In the genomic region with DNA sequence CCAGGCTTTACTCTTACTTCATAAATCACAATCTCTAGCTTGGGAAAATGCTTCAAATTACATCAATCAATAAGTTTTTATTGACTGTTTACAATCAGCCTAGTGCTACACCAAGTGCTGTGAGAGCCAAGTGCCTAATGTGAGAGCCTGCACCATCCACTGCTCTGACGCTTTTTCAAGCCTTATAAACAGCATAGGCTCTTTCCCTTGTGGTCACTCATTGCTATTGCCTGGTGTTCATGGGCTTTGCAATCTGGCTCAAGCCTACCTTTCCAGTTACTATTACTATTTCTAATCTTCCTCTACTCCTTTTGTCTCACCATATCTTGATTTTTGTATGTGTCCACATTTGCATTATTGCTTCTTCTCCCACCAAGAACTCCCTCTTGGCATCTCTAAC, we compare ENCODE assay signal across 17 cellular contexts.
DNase-seq lines count a peak whose midpoint lies in the region; ATAC-seq, FAIRE-seq and TF ChIP-seq lines count a peak whose summit lies in the region.
"Had no signal": no experiment of that assay in that cellular context is flagged by ENCODE, and none has a peak within 500 bp of the region (broad histone marks: within the 10 kb centered on the region; RNA-seq: fewer than 3 reads in every experiment).

No MANE protein-coding gene starts in this region.

- no peaks in the 10 kb centered on the region for H3K9me3 ChIP-seq in endodermal cell (ENCODE audit: control insufficient read depth, low read length)
- no peaks in the 10 kb centered on the region for H3K9me3 ChIP-seq in pancreas
- H3K9me3 ChIP-seq: BLaER1 treated with 17β-estradiol and CSF1 and Interleukin-3, amounts not matched to agents 10 nM and 100 nM; MG63; SJCRH30 had no signal

- H3K4me3 Mint-ChIP-seq in HFFc6 (no peak overlapping the region), endodermal cell (no peak overlapping the region)
- H3K4me3 Mint-ChIP-seq: CD8-positive, alpha-beta memory T cell had no signal

- H3K4me1 ChIP-seq in endodermal cell (ENCODE audit: control insufficient read depth, insufficient read depth, low read length) (no peaks in the 10 kb centered on the region), pancreas (no peaks in the 10 kb centered on the region)
- H3K4me1 ChIP-seq: SJCRH30 had no signal

- H3K9ac ChIP-seq in endodermal cell (ENCODE audit: extremely low read depth, low read length, poor library complexity, severe bottlenecking), result no peak overlapping the region
- H3K9ac ChIP-seq: BLaER1 treated with 17β-estradiol and CSF1 and Interleukin-3, amounts not matched to agents 10 nM and 100 nM had no signal

- FAIRE-seq in GM12891 (lab: Jason Lieb, UNC) (peak; percentile 63), pancreas (lab: Jason Lieb, UNC) (no peak)
- FAIRE-seq: H54 had no signal

- DNase-seq in GM12891 (ENCODE audit: insufficient read length, low spot score) (no peak), HFFc6 (no peak), endodermal cell (no peak), iPS-NIHi7 (ENCODE audit: extremely low spot score) (peak; percentile 16), GF-D8 (lab: John Stamatoyannopoulos, UW) (no peak), NCI-H1105 treated with DMSO at 0.1 percent for 48 hours (lab: John Stamatoyannopoulos, UW) (no peak), pancreas (no peak)
- DNase-seq: CD8-positive, alpha-beta memory T cell; Kasumi-1; MG63; NCI-H1092; NCI-H2081 treated with DMSO at 0.1 percent for 48 hours; SJCRH30 had no signal

- H3K36me3 ChIP-seq in endodermal cell (ENCODE audit: control insufficient read depth, insufficient read depth, low read length) (no peaks in the 10 kb centered on the region), pancreas (no peaks in the 10 kb centered on the region)
- H3K36me3 ChIP-seq: MG63, SJCRH30 had no signal

- no peak for TF ChIP-seq POLR2A in GM12891 (IDR thresholded peaks at IDR 0.05; ENCODE audit: low read depth, low read length)

- ATAC-seq in HG03196 (IDR thresholded peaks at IDR 0.05; ENCODE audit: unreplicated experiment), result no peak
- ATAC-seq in pancreas, result no peak
- ATAC-seq: Panc1 had no signal

- H3K27me3 Mint-ChIP-seq in HFFc6 (ENCODE audit: insufficient read depth), result no peaks in the 10 kb centered on the region
- H3K27me3 Mint-ChIP-seq in endodermal cell (ENCODE audit: insufficient read depth), result no peaks in the 10 kb centered on the region
- H3K27me3 Mint-ChIP-seq: CD8-positive, alpha-beta memory T cell had no signal

- H3K36me3 Mint-ChIP-seq in HFFc6 (ENCODE audit: low read depth) (peaks cover 16% of the 10 kb centered on the region; the same call in 1 of the 2 replicates), endodermal cell (ENCODE audit: low read depth) (no peaks in the 10 kb centered on the region)

- H3K27me3 ChIP-seq in endodermal cell (ENCODE audit: control insufficient read depth, insufficient read depth, low read length, poor library complexity, severe bottlenecking) (no peaks in the 10 kb centered on the region), pancreas (no peaks in the 10 kb centered on the region)
- H3K27me3 ChIP-seq: BLaER1 treated with 17β-estradiol and CSF1 and Interleukin-3, amounts not matched to agents 10 nM and 100 nM; MG63; SJCRH30 had no signal

- TF ChIP-seq CTCF in HFFc6 (IDR thresholded peaks at IDR 0.05), result peak; percentile 23; the same call in 1 of the 2 replicates
- peak; percentile 69 for TF ChIP-seq CTCF in endodermal cell (conservative IDR thresholded peaks at IDR 0.05)
- TF ChIP-seq CTCF in pancreas (IDR thresholded peaks at IDR 0.05), result no peak

- H3K27ac ChIP-seq in endodermal cell (ENCODE audit: low read depth, low read length), result no peak overlapping the region
- H3K27ac ChIP-seq in pancreas, result no peak overlapping the region
- H3K27ac ChIP-seq: BLaER1 treated with 17β-estradiol and CSF1 and Interleukin-3, amounts not matched to agents 10 nM and 100 nM; SJCRH30 had no signal

- H3K27ac Mint-ChIP-seq in HFFc6 (no peak overlapping the region), endodermal cell (no peak overlapping the region)

- no peaks in the 10 kb centered on the region for H3K9me3 Mint-ChIP-seq in HFFc6
- H3K9me3 Mint-ChIP-seq in endodermal cell, result no peaks in the 10 kb centered on the region
- H3K9me3 Mint-ChIP-seq: CD8-positive, alpha-beta memory T cell had no signal

- 84 to 91% methylated on average over 1 of the region's 1 CpG for WGBS in endodermal cell (ENCODE audit: insufficient coverage in 1 of 2, insufficient read length in 1 of 2), 2 experiments
- WGBS in pancreas, 2 donors, result 97 to 98% methylated on average over 1 of the region's 1 CpG

- H3K4me1 Mint-ChIP-seq in HFFc6 (ENCODE audit: low read depth), result no peaks in the 10 kb centered on the region
- H3K4me1 Mint-ChIP-seq in endodermal cell, result no peaks in the 10 kb centered on the region
- H3K4me1 Mint-ChIP-seq: CD8-positive, alpha-beta memory T cell had no signal

- no peak overlapping the region for H3K4me3 ChIP-seq in endodermal cell (ENCODE audit: low read length)
- no peak overlapping the region for H3K4me3 ChIP-seq in pancreas
- H3K4me3 ChIP-seq: BLaER1 treated with 17β-estradiol and CSF1 and Interleukin-3, amounts not matched to agents 10 nM and 100 nM; MG63; SJCRH30 had no signal

- intact Hi-C loops in pancreas (cut with DNase I), result no loop called here

TF ChIP-seq in GM12891, 5 proteins besides CTCF, POLR2A, EP300 and RAD21:
- TF ChIP-seq SPI1 (IDR thresholded peaks at IDR 0.05; ENCODE audit: low read depth, low read length) (no peak), TAF1 (IDR thresholded peaks at IDR 0.05; ENCODE audit: low read depth, low read length) (no peak), POU2F2 (IDR thresholded peaks at IDR 0.05; ENCODE audit: low read depth, low read length) (no peak), PAX5 (IDR thresholded peaks at IDR 0.05; ENCODE audit: insufficient read depth, low read length, severe bottlenecking) (no peak), POLR2AphosphoS5 (IDR thresholded peaks at IDR 0.05; ENCODE audit: low read depth, low read length) (no peak)

Comparison
In these comparisons a context has a peak if more than half of its experiments do, and no peak if none do; other contexts are left out.
1. CTCF ChIP-seq: peak in HFFc6 (single experiment) and endodermal cell (single experiment); none in pancreas (0 of 4).